ENCODE assay signal across 9 cellular contexts in genomic region chr10:46555713-46556514, GRCh38. TPM values are rescaled to one million over a fixed set of nuclear protein-coding genes. Genes with fewer than 3 reads are reported as not detected.
DNase-seq lines count a peak whose midpoint lies in the region; ATAC-seq and TF ChIP-seq lines count a peak whose summit lies in the region.
"Had no signal": no experiment of that assay in that cellular context is flagged by ENCODE, and none has a peak within 500 bp of the region (broad histone marks: within the 10 kb centered on the region; RNA-seq: fewer than 3 reads in every experiment).

No MANE protein-coding gene starts in this region.

- peak; percentile 94 for DNase-seq in GM23338 (ENCODE audit: low spot score)
- DNase-seq in activated naive CD8-positive, alpha-beta T cell treated with anti-CD3 and anti-CD28 coated beads for 36 hours, result no peak
- DNase-seq in sciatic nerve (ENCODE audit: low spot score), result peak; percentile 63
- DNase-seq in NCI-H1930 (lab: John Stamatoyannopoulos, UW), result no peak
- DNase-seq in GDM1 (lab: John Stamatoyannopoulos, UW), result no peak

- peaks cover 11% of the 10 kb centered on the region for H3K27me3 Mint-ChIP-seq in GM23338 (ENCODE audit: insufficient read depth, low read depth, poor library complexity)
- no peaks in the 10 kb centered on the region for H3K27me3 Mint-ChIP-seq in activated naive CD8-positive, alpha-beta T cell treated with anti-CD3 and anti-CD28 coated beads for 36 hours

- H3K4me1 ChIP-seq in GM23338 (ENCODE audit: insufficient read depth), result peaks cover 20% of the 10 kb centered on the region

- H2AFZ ChIP-seq in GM23338, result peak overlapping the region; percentile 100

- peaks cover 5% of the 10 kb centered on the region for H3K36me3 ChIP-seq in GM23338 (ENCODE audit: insufficient read depth)

- ATAC-seq in GM23338 (peak; percentile 65), sciatic nerve (peak; percentile 12), GM18517 (IDR thresholded peaks at IDR 0.05; ENCODE audit: unreplicated experiment) (no peak), GM21529 (IDR thresholded peaks at IDR 0.05; ENCODE audit: unreplicated experiment) (no peak)

- H3K4me3 Mint-ChIP-seq in GM23338, result no peak overlapping the region
- peak overlapping the region; percentile 46 for H3K4me3 Mint-ChIP-seq in activated naive CD8-positive, alpha-beta T cell treated with anti-CD3 and anti-CD28 coated beads for 36 hours

- peak overlapping the region; percentile 4 for H3K27ac Mint-ChIP-seq in GM23338
- no peak overlapping the region for H3K27ac Mint-ChIP-seq in activated naive CD8-positive, alpha-beta T cell treated with anti-CD3 and anti-CD28 coated beads for 36 hours

- peaks cover 10% of the 10 kb centered on the region; the same call in 1 of the 2 replicates for H3K79me2 ChIP-seq in GM23338 (replicated peaks; ENCODE audit: insufficient read depth)

- H3K9me2 ChIP-seq in GM23338 (ENCODE audit: insufficient read depth), result peaks cover 4% of the 10 kb centered on the region; the same call in 1 of the 2 replicates

- H3K4me3 ChIP-seq in GM23338 (peak overlapping the region; percentile 96), iPS-11a (ENCODE audit: low read depth, low read length) (peak overlapping the region; percentile 86)

- no peak overlapping the region for H3K27ac ChIP-seq in GM23338 (ENCODE audit: low read depth)

- peaks cover 3% of the 10 kb centered on the region; the same call in 1 of the 3 replicates for H3K9me3 Mint-ChIP-seq in GM23338
- H3K9me3 Mint-ChIP-seq in activated naive CD8-positive, alpha-beta T cell treated with anti-CD3 and anti-CD28 coated beads for 36 hours, result no peaks in the 10 kb centered on the region

- intact Hi-C loops in sciatic nerve (cut with DNase I), result no loop called here

- 0 out of 2 replicates have a peak, but pooled peaks cover 6% of the 10 kb centered on the region for H3F3A ChIP-seq in GM23338 (replicated peaks; ENCODE audit: low read depth)

- no peaks in the 10 kb centered on the region for H3K36me3 Mint-ChIP-seq in GM23338 (ENCODE audit: low read depth)
- no peaks in the 10 kb centered on the region for H3K36me3 Mint-ChIP-seq in activated naive CD8-positive, alpha-beta T cell treated with anti-CD3 and anti-CD28 coated beads for 36 hours

- peaks cover 27% of the 10 kb centered on the region for H4K20me1 ChIP-seq in GM23338 (replicated peaks; ENCODE audit: insufficient read depth)

- peaks cover 4% of the 10 kb centered on the region; the same call in 2 of the 3 replicates for H3K4me1 Mint-ChIP-seq in GM23338
- H3K4me1 Mint-ChIP-seq in activated naive CD8-positive, alpha-beta T cell treated with anti-CD3 and anti-CD28 coated beads for 36 hours, result peaks cover 5% of the 10 kb centered on the region

- peak overlapping the region; percentile 100 for H3K4me2 ChIP-seq in GM23338

- peaks cover 16% of the 10 kb centered on the region for H3K27me3 ChIP-seq in GM23338 (ENCODE audit: insufficient read depth)

- no peak for TF ChIP-seq CTCF in GM23338 (conservative IDR thresholded peaks at IDR 0.05; ENCODE audit: low read depth in 2 of 2)

TF ChIP-seq in GM23338, 12 proteins besides CTCF, POLR2A, EP300 and RAD21 (continues in another document):
- TF ChIP-seq ZNF331 (CRISPR knock-in tag; IDR thresholded peaks at IDR 0.05; ENCODE audit: low read depth) (no peak), ZNF114 (CRISPR knock-in tag; IDR thresholded peaks at IDR 0.05) (no peak), NANOG (IDR thresholded peaks at IDR 0.05; ENCODE audit: borderline replicate concordance) (no peak), ZNF462 (CRISPR knock-in tag; IDR thresholded peaks at IDR 0.05) (no peak), EZH2phosphoT487 (IDR thresholded peaks at IDR 0.05; ENCODE audit: unreplicated experiment) (no peak), CREB1 (CRISPR knock-in tag; IDR thresholded peaks at IDR 0.05; ENCODE audit: low read depth) (no peak), JUNB (IDR thresholded peaks at IDR 0.05; ENCODE audit: unreplicated experiment) (no peak), REST (IDR thresholded peaks at IDR 0.05; ENCODE audit: unreplicated experiment) (no peak)

RNA-seq across cellular contexts. Expression of gene GPRIN2, which starts 0.5 kb away (rescaled TPM):
- total RNA-seq in GM23338 (2014; rRNA removed; shearing (Covaris generic)), result 24.4 and 28.5 TPM in 2 replicates
- polyA plus RNA-seq in GM23338 (2016; fragmentation: Nextera tagmentation; extraction: Ambion mirVana), result 2.9 and 3.0 TPM in 2 replicates
- total RNA-seq in activated naive CD8-positive, alpha-beta T cell treated with anti-CD3 and anti-CD28 coated beads for 36 hours, result not detected
- 2.0 TPM for total RNA-seq in sciatic nerve
- total RNA-seq: subcutaneous adipose tissue had no signal

RNA-seq across cellular contexts. Expression of gene SYT15, which starts 23.0 kb away (rescaled TPM):
- total RNA-seq in GM23338 (2014; rRNA removed; shearing (Covaris generic)), result 0.39 TPM in 1 of 2 replicates, not detected in the other
- polyA plus RNA-seq in GM23338 (2016; fragmentation: Nextera tagmentation; extraction: Ambion mirVana), result 0.83 and 1.5 TPM in 2 replicates
- total RNA-seq in activated naive CD8-positive, alpha-beta T cell treated with anti-CD3 and anti-CD28 coated beads for 36 hours, result under 1 TPM; 0.50 to 0.58 TPM
- 17.1 TPM for total RNA-seq in sciatic nerve

Comparison
In these comparisons a context has a peak if more than half of its experiments do, and no peak if none do; other contexts are left out.
1. ATAC-seq: peak in GM23338 (single experiment) and sciatic nerve (single experiment); none in GM18517 (single experiment) and GM21529 (single experiment).
2. DNase-seq: peak in GM23338 (single experiment) and sciatic nerve (single experiment); none in activated naive CD8-positive, alpha-beta T cell treated with anti-CD3 and anti-CD28 coated beads for 36 hours (single experiment), NCI-H1930 (0 of 2) and GDM1 (single experiment).
3. RNA of gene SYT15, which starts 23.0 kb away (total RNA-seq): 17.1 TPM in sciatic nerve (single experiment); 0.50 to 0.58 TPM in activated naive CD8-positive, alpha-beta T cell treated with anti-CD3 and anti-CD28 coated beads for 36 hours and 0.39 TPM in GM23338; every median in the first group is over 10 times any median in the second.